20 cellular contexts compared by ENCODE assay signal in the genomic region with DNA sequence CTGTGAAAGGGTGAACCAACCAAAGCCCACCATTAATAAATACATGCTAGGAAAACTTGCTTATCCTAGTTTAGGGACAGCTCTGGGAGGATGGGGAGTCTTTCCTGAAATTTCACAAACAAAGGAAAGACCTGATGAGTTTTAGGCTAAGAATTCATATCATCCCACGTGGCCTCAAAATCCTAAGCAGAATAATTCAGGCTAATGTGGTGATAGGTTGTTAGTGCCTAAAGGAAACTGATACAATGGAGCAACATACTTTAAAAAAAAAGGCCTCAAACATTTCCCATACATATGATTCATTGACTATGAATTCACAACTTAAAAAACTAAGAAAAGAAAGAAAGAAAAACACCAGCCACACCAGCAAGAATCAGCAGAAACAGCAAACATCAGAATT.
"Had no signal": no experiment of that assay in that cellular context is flagged by ENCODE, and none has a peak within 500 bp of the region (broad histone marks: within the 10 kb centered on the region; RNA-seq: fewer than 3 reads in every experiment).

No MANE protein-coding gene starts in this region.

- H3K36me3 Mint-ChIP-seq: naive thymus-derived CD4-positive, alpha-beta T cell had no signal

- DNase-seq: activated B cell treated with CpG ODN at 0.5 μM for 24 hours; activated CD4-positive, alpha-beta T cell treated with anti-CD3 and anti-CD28 coated beads for 48 hours; activated CD8-positive, alpha-beta memory T cell treated with anti-CD3 and anti-CD28 coated beads, Interleukin-2, amount 50 U/mL, for 4 hours; activated CD8-positive, alpha-beta T cell treated with anti-CD3 and anti-CD28 coated beads, Interleukin-2, amount 10 ng/mL, durations not matched to agents 7 days and 5 days; activated effector memory CD4-positive, alpha-beta T cell treated with anti-CD3 and anti-CD28 coated beads, Interleukin-2, amount 50 U/mL, for 16 hours; activated T-cell treated with anti-CD3 and anti-CD28 coated beads, Interleukin-2, amount 50 U/mL, for 48 hours; left lung; mucosa of descending colon; naive thymus-derived CD4-positive, alpha-beta T cell; stimulated activated CD4-positive, alpha-beta T cell treated with anti-CD3 and anti-CD28 coated beads, Interleukin-15, amount 100 ng/mL, for 24 hours; stimulated activated CD4-positive, alpha-beta T cell treated with anti-CD3 and anti-CD28 coated beads, Interleukin-4, amount 100 ng/mL, for 1 hour; stimulated activated naive CD4-positive, alpha-beta T cell; substantia nigra; SW 1271 had no signal

- ATAC-seq: activated CD8-positive, alpha-beta T cell treated with anti-CD3 and anti-CD28 coated beads, Interleukin-2, amount 10 ng/mL, durations not matched to agents 7 days and 5 days; activated naive CD4-positive, alpha-beta T cell treated with anti-CD3 and anti-CD28 coated beads, Interleukin-2, amount 50 U/mL, for 72 hours; gastroesophageal sphincter; left lung; mucosa of descending colon; naive thymus-derived CD4-positive, alpha-beta T cell had no signal

- H3K4me3 ChIP-seq: cardiac muscle cell, esophagus muscularis mucosa, gastroesophageal sphincter, left lung, mucosa of descending colon, tibial nerve had no signal

- H3K4me3 Mint-ChIP-seq: activated B cell treated with CpG ODN at 0.5 μM for 24 hours; activated CD8-positive, alpha-beta T cell treated with anti-CD3 and anti-CD28 coated beads, Interleukin-2, amount 10 ng/mL, durations not matched to agents 7 days and 5 days; naive thymus-derived CD4-positive, alpha-beta T cell; T-helper 2 cell treated with Interferon-gamma antibody and Interleukin-4, amounts not matched to agents 5 μg/mL and 100 μg/mL, for 36 hours had no signal

- H3K4me1 Mint-ChIP-seq: activated B cell treated with CpG ODN at 0.5 μM for 24 hours; naive thymus-derived CD4-positive, alpha-beta T cell had no signal

- H3K27me3 Mint-ChIP-seq: activated B cell treated with CpG ODN at 0.5 μM for 24 hours; naive thymus-derived CD4-positive, alpha-beta T cell had no signal

- H3K27ac Mint-ChIP-seq: activated B cell treated with CpG ODN at 0.5 μM for 24 hours; activated CD8-positive, alpha-beta T cell treated with anti-CD3 and anti-CD28 coated beads, Interleukin-2, amount 10 ng/mL, durations not matched to agents 7 days and 5 days; activated naive CD4-positive, alpha-beta T cell treated with anti-CD3 and anti-CD28 coated beads, Interleukin-2, amount 50 U/mL, for 72 hours; naive thymus-derived CD4-positive, alpha-beta T cell; T-helper 2 cell treated with Interferon-gamma antibody and Interleukin-4, amounts not matched to agents 5 μg/mL and 100 μg/mL, for 36 hours had no signal
